In genomic region chr11:565921-566509, GRCh38 we compare ENCODE assay signal across 13 cellular contexts. TPM values are rescaled to one million over a fixed set of nuclear protein-coding genes. Genes with fewer than 3 reads are reported as not detected.
DNase-seq lines count a peak whose midpoint lies in the region; ATAC-seq and FAIRE-seq lines count a peak whose summit lies in the region.
"Had no signal": no experiment of that assay in that cellular context is flagged by ENCODE, and none has a peak within 500 bp of the region (broad histone marks: within the 10 kb centered on the region; RNA-seq: fewer than 3 reads in every experiment).

No MANE protein-coding gene starts in this region.

- FAIRE-seq in frontal cortex (lab: Jason Lieb, UNC), result no peak

- intact Hi-C loops in left ventricle myocardium superior (cut with micrococcal nuclease) (no loop called here), left cardiac atrium (cut with DNase I) (no loop called here)

- no peaks in the 10 kb centered on the region for H3K9me3 ChIP-seq in adipocyte (ENCODE audit: control insufficient read depth, low read length)
- H3K9me3 ChIP-seq: SJCRH30 had no signal

- no peak for ATAC-seq in left ventricle myocardium superior
- no peak for ATAC-seq in left cardiac atrium
- ATAC-seq: stimulated activated naive B cell treated with anti-CD40 and anti-IgM and Interleukin-4, amounts not matched to agents 10 μg/mL and 1 μg/mL and 100 μg/mL, for 72 hours had no signal

- H3K9ac ChIP-seq in adipocyte (ENCODE audit: low read length), result no peak overlapping the region

- DNase-seq in left ventricle myocardium superior (peak; percentile 32), left cardiac atrium (no peak), adipocyte (ENCODE audit: low read depth) (peak; percentile 25), ureter (ENCODE audit: low spot score) (peak; percentile 43), glomerular visceral epithelial cell (ENCODE audit: extremely low spot score) (no peak), frontal cortex (ENCODE audit: low spot score in 2 of 2) (no peak)
- DNase-seq: activated CD4-positive, CD25-positive, alpha-beta regulatory T cell treated with anti-CD3 and anti-CD28 coated beads, Interleukin-2, amount 50 U/mL, for 72 hours; activated naive CD4-positive, alpha-beta T cell treated with Interleukin-2 at 50 U/mL for 16 hours; cortex of kidney; foreskin melanocyte; nucleus accumbens; SJCRH30; stimulated activated naive B cell treated with anti-CD40 and anti-IgM and Interleukin-4, amounts not matched to agents 10 μg/mL and 1 μg/mL and 100 μg/mL, for 72 hours had no signal

- H3K4me1 ChIP-seq in adipocyte (ENCODE audit: control insufficient read depth, insufficient read depth, low read length), result peaks cover 7% of the 10 kb centered on the region

- no peaks in the 10 kb centered on the region for H3K27me3 ChIP-seq in adipocyte (replicated peaks; ENCODE audit: control insufficient read depth, insufficient read depth, low read length)

- no peak overlapping the region for H3K4me3 ChIP-seq in adipocyte (ENCODE audit: low read length)
- H3K4me3 ChIP-seq: SJCRH30 had no signal

- no peaks in the 10 kb centered on the region for H3K36me3 ChIP-seq in adipocyte (ENCODE audit: control insufficient read depth, insufficient read depth, low read length, severe bottlenecking)
- H3K36me3 ChIP-seq: SJCRH30 had no signal

RNA-seq across cellular contexts. Expression of gene RASSF7, which starts 5.2 kb away (rescaled TPM):
- total RNA-seq in left ventricle myocardium superior (4.6 TPM), left cardiac atrium (1 to 10 TPM; 3.2 to 4.4 TPM), ureter (54.9 TPM), frontal cortex (2.0 TPM)

RNA-seq across cellular contexts. Expression of gene LMNTD2, which starts 5.5 kb away (rescaled TPM):
- 0.20 TPM for total RNA-seq in left ventricle myocardium superior
- total RNA-seq in left cardiac atrium, result 1 to 10 TPM in 1 of 2 donors, under 1 TPM in 1; 0.58 to 1.1 TPM
- total RNA-seq in ureter, result 8.8 TPM
- not detected for total RNA-seq in frontal cortex

RNA-seq across cellular contexts. Expression of gene PHRF1, which starts 10.3 kb away (rescaled TPM):
- total RNA-seq in left ventricle myocardium superior (18.5 TPM), left cardiac atrium (10 to 100 TPM; 17.3 to 21.5 TPM), ureter (43.6 TPM), frontal cortex (30.6 TPM)

RNA-seq across cellular contexts. Expression of gene LRRC56, which starts 28.7 kb away (rescaled TPM):
- total RNA-seq in left ventricle myocardium superior (0.22 TPM), left cardiac atrium (under 1 TPM; 0.47 to 0.68 TPM), ureter (3.4 TPM), frontal cortex (1.2 TPM)

RNA-seq across cellular contexts. Expression of gene HRAS, which starts 30.6 kb away (rescaled TPM):
- 67.1 TPM for total RNA-seq in left ventricle myocardium superior
- total RNA-seq in left cardiac atrium, result 10 to 100 TPM; 47.9 to 56.5 TPM
- 85.3 TPM for total RNA-seq in ureter
- 43.6 TPM for total RNA-seq in frontal cortex

Comparison
In these comparisons a context has a peak if more than half of its experiments do, and no peak if none do; other contexts are left out.
1. DNase-seq: peak in left ventricle myocardium superior (single experiment), adipocyte (single experiment) and ureter (single experiment); none in left cardiac atrium (single experiment), glomerular visceral epithelial cell (single experiment) and frontal cortex (0 of 2).